ENCODE assay signal across 33 cellular contexts in genomic region chrX:124035657-124036056, GRCh38.
"Had no signal": no experiment of that assay in that cellular context is flagged by ENCODE, and none has a peak within 500 bp of the region (broad histone marks: within the 10 kb centered on the region; RNA-seq: fewer than 3 reads in every experiment).

No MANE protein-coding gene starts in this region.

- H3K27ac Mint-ChIP-seq: activated B cell treated with CpG ODN at 0.5 μM for 24 hours; activated CD4-positive, alpha-beta memory T cell treated with anti-CD3 and anti-CD28 coated beads for 36 hours; activated naive CD4-positive, alpha-beta T cell treated with anti-CD3 and anti-CD28 coated beads for 36 hours; activated naive CD4-positive, alpha-beta T cell treated with anti-CD3 and anti-CD28 coated beads, Interleukin-2, amount 50 U/mL, for 72 hours; activated T-helper 1 cell treated with anti-CD3 and anti-CD28 coated beads, Interleukin-12 subunit alpha, Interleukin-12 subunit beta, Interleukin-2, Interleukin-4 antibody, amounts not matched to agents 30 ng/mL and 10 ng/mL and 1 ng/mL, durations not matched to agents 14 hours and 24 hours and 36 hours; brain; T-cell; T-helper 17 cell had no signal

- H3K36me3 ChIP-seq: adrenal gland had no signal

- ATAC-seq: activated naive CD4-positive, alpha-beta T cell treated with anti-CD3 and anti-CD28 coated beads, Interleukin-2, amount 50 U/mL, for 72 hours; activated T-cell treated with anti-CD3 and anti-CD28 coated beads, Interleukin-2, amount 50 U/mL, for 4 hours; Panc1; T-cell; T-helper 17 cell had no signal

- H3K27me3 Mint-ChIP-seq: activated B cell treated with CpG ODN at 0.5 μM for 24 hours; activated CD4-positive, alpha-beta memory T cell treated with anti-CD3 and anti-CD28 coated beads for 36 hours; brain; T-cell; T-helper 17 cell had no signal

- H3K4me1 Mint-ChIP-seq: brain had no signal

- H3K4me3 ChIP-seq: adrenal gland, SJSA1 had no signal

- H3K4me1 ChIP-seq: adrenal gland, SJSA1 had no signal

- DNase-seq: activated B cell treated with CpG ODN at 0.5 μM for 24 hours; activated CD4-positive, alpha-beta memory T cell treated with anti-CD3 and anti-CD28 coated beads for 36 hours; activated CD4-positive, alpha-beta T cell treated with anti-CD3 and anti-CD28 coated beads for 4 hours; activated CD4-positive, alpha-beta T cell treated with anti-CD3 and anti-CD28 coated beads, Interleukin-2, amount 50 U/mL, for 1 hour; activated CD4-positive, CD25-positive, alpha-beta regulatory T cell treated with anti-CD3 and anti-CD28 coated beads, Interleukin-2, amount 50 U/mL, for 72 hours; activated CD8-positive, alpha-beta memory T cell treated with anti-CD3 and anti-CD28 coated beads, Interleukin-2, amount 50 U/mL, for 4 hours; activated gamma-delta T cell treated with Interleukin-2 at 50 U/mL for 16 hours; activated naive CD4-positive, alpha-beta T cell treated with anti-CD3 and anti-CD28 coated beads for 36 hours; activated T-cell treated with anti-CD3 and anti-CD28 coated beads for 4 hours; activated T-cell treated with anti-CD3 and anti-CD28 coated beads, Interleukin-2, amount 50 U/mL, for 4 hours; adrenal gland; central memory CD4-positive, alpha-beta T cell; MM.1S; MV-4-11; NCI-H1092; NCI-H1436 treated with DMSO at 0.1 percent for 48 hours; NCI-H1694 treated with DMSO at 0.1 percent for 48 hours; NCI-H2029; NCI-H2171; NCI-H446; NCI-H510A treated with DMSO at 0.1 percent for 48 hours; NCI-H69; SHP77; SK-N-SH; T-cell; T-helper 17 cell had no signal

- H3K9ac ChIP-seq: KMS-11, SK-N-SH had no signal

- H3K9me3 Mint-ChIP-seq: activated B cell treated with CpG ODN at 0.5 μM for 24 hours; activated CD4-positive, alpha-beta memory T cell treated with anti-CD3 and anti-CD28 coated beads for 36 hours; activated naive CD4-positive, alpha-beta T cell treated with anti-CD3 and anti-CD28 coated beads for 36 hours; activated naive CD4-positive, alpha-beta T cell treated with anti-CD3 and anti-CD28 coated beads, Interleukin-2, amount 50 U/mL, for 72 hours; activated T-cell treated with anti-CD3 and anti-CD28 coated beads, Interleukin-2, amount 50 U/mL, for 4 hours; activated T-helper 1 cell treated with anti-CD3 and anti-CD28 coated beads, Interleukin-12 subunit alpha, Interleukin-12 subunit beta, Interleukin-2, Interleukin-4 antibody, amounts not matched to agents 30 ng/mL and 10 ng/mL and 1 ng/mL, durations not matched to agents 14 hours and 24 hours and 36 hours; brain; T-cell had no signal

- H3K36me3 Mint-ChIP-seq: activated naive CD4-positive, alpha-beta T cell treated with anti-CD3 and anti-CD28 coated beads, Interleukin-2, amount 50 U/mL, for 72 hours had no signal

- H3K4me3 Mint-ChIP-seq: activated B cell treated with CpG ODN at 0.5 μM for 24 hours; activated CD4-positive, alpha-beta memory T cell treated with anti-CD3 and anti-CD28 coated beads for 36 hours; activated naive CD4-positive, alpha-beta T cell treated with anti-CD3 and anti-CD28 coated beads for 36 hours; activated T-cell treated with anti-CD3 and anti-CD28 coated beads, Interleukin-2, amount 50 U/mL, for 4 hours; activated T-helper 1 cell treated with anti-CD3 and anti-CD28 coated beads, Interleukin-12 subunit alpha, Interleukin-12 subunit beta, Interleukin-2, Interleukin-4 antibody, amounts not matched to agents 30 ng/mL and 10 ng/mL and 1 ng/mL, durations not matched to agents 14 hours and 24 hours and 36 hours; brain; T-cell; T-helper 17 cell had no signal

- H3K4me2 ChIP-seq: KMS-11, SK-N-SH had no signal

- H3K9me3 ChIP-seq: adrenal gland, SJSA1, SK-N-SH had no signal

- H3K27ac ChIP-seq: adrenal gland, KMS-11, SJSA1, VCaP had no signal

- H3K27me3 ChIP-seq: adrenal gland, SJSA1 had no signal
